In the genomic region with DNA sequence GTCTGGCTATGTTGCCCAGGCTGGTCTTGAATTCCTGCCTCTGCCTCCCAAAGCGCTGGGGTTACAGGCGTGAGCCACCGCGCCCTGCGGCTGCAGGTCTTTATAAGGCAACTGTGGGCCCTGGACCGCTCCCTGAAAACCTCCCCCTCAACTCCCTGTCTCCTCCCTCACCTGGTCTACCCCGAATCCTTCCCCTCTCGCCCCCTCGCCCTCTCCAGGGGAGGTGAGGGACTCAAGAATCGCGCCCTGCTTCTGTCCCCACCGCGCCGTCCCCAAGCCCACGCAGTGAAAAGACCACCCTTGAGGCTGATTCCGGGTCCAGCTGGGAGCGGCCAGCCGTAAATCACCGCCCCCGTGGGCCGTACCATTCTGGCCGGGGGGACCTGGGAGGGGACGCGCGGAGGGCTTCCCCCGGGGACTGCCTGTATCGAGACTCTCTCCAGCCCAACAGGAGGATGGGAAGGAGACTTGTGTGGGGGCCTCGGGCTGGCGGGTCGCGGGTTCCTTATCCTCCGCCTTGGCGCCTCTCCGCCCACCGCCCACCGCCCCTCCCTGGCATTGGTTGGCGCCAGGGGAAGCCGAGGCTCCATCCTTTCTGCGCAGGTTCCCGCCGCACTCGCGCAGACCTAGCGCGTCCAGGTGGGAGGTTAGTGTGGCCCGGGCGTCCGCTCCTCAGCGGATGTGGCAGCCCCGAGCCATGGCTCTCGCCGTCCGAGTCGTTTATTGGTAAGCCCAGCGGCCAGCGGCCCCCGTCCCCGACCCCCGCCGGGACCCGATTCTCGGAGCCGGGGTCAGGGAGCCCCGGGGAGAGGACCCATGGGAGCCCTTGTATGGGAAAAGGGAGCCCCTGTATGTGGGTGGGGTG, we compare ENCODE assay signal across 8 cellular contexts.
DNase-seq lines count a peak whose midpoint lies in the region; ATAC-seq and TF ChIP-seq lines count a peak whose summit lies in the region.

TSS of gene SELENOW (plus strand) at position 615 of the 865 bp plus-strand sequence. CDS start at position 698, 83 bp downstream.

- ATAC-seq in HG03159 (IDR thresholded peaks at IDR 0.05; ENCODE audit: unreplicated experiment) = peak; percentile 78

- peak within 1 kb of the TSS; percentile 92 for H3K4me3 ChIP-seq in choroid plexus epithelial cell (ENCODE audit: low read depth, low read length)

- DNase-seq in NCI-H524 (lab: John Stamatoyannopoulos, UW) = peak; percentile 58 to 86
- DNase-seq in NCI-H524 treated with DMSO at 0.1 percent for 48 hours (lab: John Stamatoyannopoulos, UW) = no peak
- DNase-seq in NCI-H345 (lab: John Stamatoyannopoulos, UW) = peak; percentile 76
- peak; percentile 76 to 78 for DNase-seq in activated CD4-positive, alpha-beta T cell treated with anti-CD3 and anti-CD28 coated beads for 4 hours
- DNase-seq in choroid plexus epithelial cell (ENCODE audit: low read depth) = peak; percentile 73
- peak; percentile 52 to 67 (median 64) for DNase-seq in stimulated activated CD4-positive, alpha-beta T cell treated with anti-CD3 and anti-CD28 coated beads, Interleukin-1b, Interleukin-23, amount 100 ng/mL, for 24 hours (ENCODE audit: low read depth in 4 of 4, low spot score in 1 of 4)

- H3K27ac ChIP-seq in layer of hippocampus (ENCODE audit: low read depth, low read length) = peak within 1 kb of the TSS; percentile 100

- H3K27me3 ChIP-seq in layer of hippocampus (ENCODE audit: control insufficient read depth, insufficient read depth, low read length) = no peaks in the 10 kb centered on the region

- no peak for TF ChIP-seq CTCF in choroid plexus epithelial cell (conservative IDR thresholded peaks at IDR 0.05; ENCODE audit: low read depth, low read length)
